9 cellular contexts compared by ENCODE assay signal in genomic region chr12:67991158-67991557, GRCh38. TPM values are rescaled to one million over a fixed set of nuclear protein-coding genes. Genes with fewer than 3 reads are reported as not detected.
DNase-seq lines count a peak whose midpoint lies in the region; ATAC-seq and TF ChIP-seq lines count a peak whose summit lies in the region.
"Had no signal": no experiment of that assay in that cellular context is flagged by ENCODE, and none has a peak within 500 bp of the region (broad histone marks: within the 10 kb centered on the region; RNA-seq: fewer than 3 reads in every experiment).

No MANE protein-coding gene starts in this region.

- no peaks in the 10 kb centered on the region for H4K20me1 ChIP-seq in SK-N-SH (ENCODE audit: insufficient read depth)

- no peak for TF ChIP-seq EP300 in SK-N-SH (IDR thresholded peaks at IDR 0.05; ENCODE audit: borderline replicate concordance in 1 of 2, low read depth in 1 of 2, low read length in 1 of 2)
- TF ChIP-seq EP300 in upper lobe of left lung (IDR thresholded peaks at IDR 0.05), result no peak

- peak; percentile 71 for DNase-seq in activated CD4-positive, alpha-beta memory T cell treated with anti-CD3 and anti-CD28 coated beads for 36 hours
- peak; percentile 36 for DNase-seq in stimulated activated CD4-positive, alpha-beta T cell treated with anti-CD3 and anti-CD28 coated beads, Interleukin-4, amount 100 ng/mL, for 1 hour
- no peak for DNase-seq in HT-29 (ENCODE audit: low spot score)
- no peak for DNase-seq in SK-N-SH
- DNase-seq in Kasumi-1 (lab: John Stamatoyannopoulos, UW), result no peak
- DNase-seq in upper lobe of left lung, result no peak

- TF ChIP-seq CTCF in SK-N-SH (IDR thresholded peaks at IDR 0.05) (no peak), upper lobe of left lung (IDR thresholded peaks at IDR 0.05) (no peak)

- H3K9me3 ChIP-seq in SK-N-SH (no peaks in the 10 kb centered on the region), upper lobe of left lung (no peaks in the 10 kb centered on the region)

- H3K36me3 ChIP-seq in SK-N-SH (replicated peaks in 1 of 2; ENCODE audit: control insufficient read depth in 1 of 2, insufficient read depth in 2 of 2, low read length in 1 of 2), result no peaks in the 10 kb centered on the region
- no peaks in the 10 kb centered on the region for H3K36me3 ChIP-seq in upper lobe of left lung

- no peak overlapping the region for H3K4me2 ChIP-seq in SK-N-SH
- H3K4me2 ChIP-seq: hepatocyte had no signal

- no peaks in the 10 kb centered on the region for H3K27me3 Mint-ChIP-seq in activated CD4-positive, alpha-beta memory T cell treated with anti-CD3 and anti-CD28 coated beads for 36 hours

- peak overlapping the region; percentile 55 for H3K27ac Mint-ChIP-seq in activated CD4-positive, alpha-beta memory T cell treated with anti-CD3 and anti-CD28 coated beads for 36 hours

- H3K4me3 Mint-ChIP-seq in activated CD4-positive, alpha-beta memory T cell treated with anti-CD3 and anti-CD28 coated beads for 36 hours, result peak overlapping the region; percentile 65

- peak; percentile 11 for TF ChIP-seq POLR2A in GM18951 (IDR thresholded peaks at IDR 0.05; ENCODE audit: extremely low read depth, insufficient read depth, insufficient read length)
- TF ChIP-seq POLR2A in upper lobe of left lung (IDR thresholded peaks at IDR 0.05), result no peak

- peak; percentile 53 for ATAC-seq in HG02943 (IDR thresholded peaks at IDR 0.05; ENCODE audit: low read depth, unreplicated experiment)
- ATAC-seq in upper lobe of left lung (ENCODE audit: low FRiP score in 2 of 2), result no peak

- WGBS in SK-N-SH (ENCODE audit: low lambda C conversion rate), result 82% methylated on average over 4 of the region's 4 CpGs
- 82 to 85% methylated on average over 4 of the region's 4 CpGs for WGBS in upper lobe of left lung, 2 donors

- intact Hi-C loops in activated CD4-positive, alpha-beta memory T cell treated with anti-CD3 and anti-CD28 coated beads for 36 hours (cut with micrococcal nuclease), result loop anchor here (5.0 kb wide), 1 partner anchor 41 kb away; no protein-coding TSS in a partner anchor

- H3K27me3 ChIP-seq in SK-N-SH (ENCODE audit: insufficient read depth) (no peaks in the 10 kb centered on the region), upper lobe of left lung (no peaks in the 10 kb centered on the region)
- H3K27me3 ChIP-seq: hepatocyte had no signal

- H3K4me3 ChIP-seq in SK-N-SH (ENCODE audit: low read depth in 2 of 2, low read length in 1 of 2) (no peak overlapping the region), upper lobe of left lung (no peak overlapping the region)
- H3K4me3 ChIP-seq: hepatocyte had no signal

- H3K4me1 ChIP-seq in SK-N-SH (ENCODE audit: control insufficient read depth in 1 of 2, insufficient read depth in 2 of 2, low read depth in 1 of 2, low read length in 1 of 2) (no peaks in the 10 kb centered on the region; a peak in 2 of 4 replicates), upper lobe of left lung (no peaks in the 10 kb centered on the region)

- H3K36me3 Mint-ChIP-seq in activated CD4-positive, alpha-beta memory T cell treated with anti-CD3 and anti-CD28 coated beads for 36 hours, result no peaks in the 10 kb centered on the region

- POLR2A ChIA-PET in activated CD4-positive, alpha-beta memory T cell treated with anti-CD3 and anti-CD28 coated beads for 36 hours (lab: Charles Lee), result interaction anchor here (0.8 to 2.2 kb wide), 4 partner anchors 21 to 722 kb away, joined by 3 to 6 read pairs (median 3); partner anchors contain the start of gene CAND1
- POLR2A ChIA-PET in SK-N-SH (lab: Yijun Ruan, JAX), result interaction anchor here (1.5 kb wide), 1 partner anchor 9 kb away, joined by 4 read pairs; no protein-coding TSS in a partner anchor

- H3K27ac ChIP-seq in SK-N-SH (ENCODE audit: low read depth in 2 of 2, low read length in 1 of 2), result no peak overlapping the region
- H3K27ac ChIP-seq in upper lobe of left lung, result no peak overlapping the region
- H3K27ac ChIP-seq: hepatocyte had no signal

- CTCF ChIA-PET in activated CD4-positive, alpha-beta memory T cell treated with anti-CD3 and anti-CD28 coated beads for 36 hours (lab: Charles Lee), result interaction anchor here (0.8 to 2.2 kb wide), 5 partner anchors 10 to 123 kb away, joined by 3 to 9 read pairs (median 3); no protein-coding TSS in a partner anchor
- CTCF ChIA-PET in SK-N-SH (lab: Yijun Ruan, JAX), result no interaction called here

- no peaks in the 10 kb centered on the region for H3K79me2 ChIP-seq in SK-N-SH (ENCODE audit: insufficient read depth)
- H3K79me2 ChIP-seq: hepatocyte had no signal

- H3K9me2 ChIP-seq in SK-N-SH, result no peaks in the 10 kb centered on the region

- no peak for TF ChIP-seq RAD21 in SK-N-SH (IDR thresholded peaks at IDR 0.05; ENCODE audit: low read length)

- H2AFZ ChIP-seq in SK-N-SH (ENCODE audit: low read depth), result no peak overlapping the region
- H2AFZ ChIP-seq: hepatocyte had no signal

- in situ Hi-C loops in GM18951 (cut with MboI; ENCODE audit: low sequenced_read_pairs, unreplicated experiment), result no loop called here

- no peaks in the 10 kb centered on the region for H3K9me3 Mint-ChIP-seq in activated CD4-positive, alpha-beta memory T cell treated with anti-CD3 and anti-CD28 coated beads for 36 hours

- peaks cover 40% of the 10 kb centered on the region for H3K4me1 Mint-ChIP-seq in activated CD4-positive, alpha-beta memory T cell treated with anti-CD3 and anti-CD28 coated beads for 36 hours (ENCODE audit: low read depth)

- no peaks in the 10 kb centered on the region for H3F3A ChIP-seq in SK-N-SH (replicated peaks; ENCODE audit: insufficient read depth)

- no peak overlapping the region for H3K9ac ChIP-seq in SK-N-SH

TF ChIP-seq in SK-N-SH, 30 proteins besides CTCF, POLR2A, EP300 and RAD21:
- TF ChIP-seq ZBTB33 (IDR thresholded peaks at IDR 0.05; ENCODE audit: borderline replicate concordance, low read depth) (no peak), FOXJ3 (CRISPR knock-in tag; IDR thresholded peaks at IDR 0.05) (no peak), POLR2AphosphoS5 (IDR thresholded peaks at IDR 0.05; ENCODE audit: low read depth, low read length) (no peak), RCOR1 (IDR thresholded peaks at IDR 0.05; ENCODE audit: low read length) (no peak)

RNA-seq across cellular contexts. Expression of gene IFNG-AS1, which starts 1.9 kb away (rescaled TPM):
- total RNA-seq in activated CD4-positive, alpha-beta memory T cell treated with anti-CD3 and anti-CD28 coated beads for 36 hours, result 1 to 10 TPM in 1 of 2 experiments, under 1 TPM in 1; 0.48 to 1.1 TPM
- total RNA-seq in HT-29 (2014; rRNA removed; shearing (Covaris generic)), result not detected in 2 replicates
- not detected in 2 replicates for polyA plus RNA-seq in SK-N-SH (2012; rRNA removed)
- 0.01 TPM in 1 of 2 replicates, not detected in the other for polyA plus RNA-seq in SK-N-SH (2012; cell fraction: cytosol; rRNA removed)
- not detected in 2 replicates for polyA plus RNA-seq in SK-N-SH (2012; cell fraction: nucleus; rRNA removed)
- total RNA-seq in upper lobe of left lung, result 1 to 10 TPM in 2 of 6 donors, under 1 TPM in 2, not detected in 2; 0.17 to 5.2 (median 1.7) TPM
- total RNA-seq: hepatocyte had no signal
- polyA plus RNA-seq: hepatocyte had no signal

Comparison
In these comparisons a context has a peak if more than half of its experiments do, and no peak if none do; other contexts are left out.
1. DNase-seq: peak in activated CD4-positive, alpha-beta memory T cell treated with anti-CD3 and anti-CD28 coated beads for 36 hours (single experiment) and stimulated activated CD4-positive, alpha-beta T cell treated with anti-CD3 and anti-CD28 coated beads, Interleukin-4, amount 100 ng/mL, for 1 hour (single experiment); none in HT-29 (single experiment), SK-N-SH (single experiment), Kasumi-1 (0 of 2) and upper lobe of left lung (0 of 2).